Comparison of ENCODE assay signal across 14 cellular contexts in the genomic region with DNA sequence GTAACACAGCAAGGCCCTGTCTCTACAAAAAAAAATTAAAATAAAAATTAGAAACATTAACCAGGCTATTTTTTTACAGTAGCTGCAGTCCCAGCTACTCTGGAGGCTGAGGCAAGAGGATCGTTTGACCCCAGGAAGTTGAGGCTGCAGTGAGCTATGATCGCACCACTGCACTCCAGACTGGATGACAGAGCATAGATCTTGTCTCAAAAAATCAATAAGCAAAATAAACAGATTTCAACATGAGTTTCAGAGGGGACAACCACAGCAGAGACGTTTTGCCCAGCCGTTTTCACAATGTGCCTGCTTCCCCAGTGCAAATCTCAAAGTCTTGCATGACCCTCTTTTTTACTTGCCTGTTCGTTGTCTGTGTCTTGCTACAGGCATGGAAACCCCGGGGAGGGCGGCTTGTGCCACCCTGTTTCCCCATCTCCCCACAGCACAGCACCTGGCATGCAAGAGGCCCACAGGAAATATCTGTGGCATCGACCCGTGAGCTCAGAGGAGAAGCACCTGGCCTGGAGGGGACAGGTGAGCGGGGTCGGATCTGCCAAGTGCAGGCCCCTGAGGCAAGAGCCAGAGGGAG.
DNase-seq lines count a peak whose midpoint lies in the region; ATAC-seq and TF ChIP-seq lines count a peak whose summit lies in the region.
"Had no signal": no experiment of that assay in that cellular context is flagged by ENCODE, and none has a peak within 500 bp of the region (broad histone marks: within the 10 kb centered on the region; RNA-seq: fewer than 3 reads in every experiment).

No MANE protein-coding gene starts in this region.

- peak; percentile 53 for ATAC-seq in left lobe of liver
- no peak for ATAC-seq in GM18858 (IDR thresholded peaks at IDR 0.05; ENCODE audit: unreplicated experiment)
- no peak for ATAC-seq in HG02798 (IDR thresholded peaks at IDR 0.05; ENCODE audit: poor library complexity, unreplicated experiment)
- ATAC-seq: CD8-positive, alpha-beta T cell; K562 had no signal

- peaks cover 6% of the 10 kb centered on the region for H3K27me3 Mint-ChIP-seq in nephron progenitor cell (ENCODE audit: low read depth, poor library complexity)

- peak overlapping the region; percentile 71 for H3K27ac Mint-ChIP-seq in nephron progenitor cell
- H3K27ac Mint-ChIP-seq: CD8-positive, alpha-beta T cell had no signal

- H3K36me3 Mint-ChIP-seq in nephron progenitor cell (ENCODE audit: low read depth): no peaks in the 10 kb centered on the region
- H3K36me3 Mint-ChIP-seq: CD8-positive, alpha-beta T cell had no signal

- H3K4me3 Mint-ChIP-seq in nephron progenitor cell: no peak overlapping the region
- H3K4me3 Mint-ChIP-seq: CD8-positive, alpha-beta T cell had no signal

- DNase-seq in NCI-H146 (lab: John Stamatoyannopoulos, UW) (peak; percentile 5), NCI-H146 treated with DMSO at 0.1 percent for 48 hours (lab: John Stamatoyannopoulos, UW; ENCODE audit: unreplicated experiment) (no peak), left lobe of liver (ENCODE audit: low spot score) (no peak), nephron progenitor cell (no peak), NCI-H1092 treated with DMSO at 0.1 percent for 48 hours (lab: John Stamatoyannopoulos, UW) (no peak)
- DNase-seq: AML-193; Calu3; CD8-positive, alpha-beta T cell; DMS79 treated with DMSO at 0.1 percent for 48 hours; GF-D8; HCEC 1CT had no signal

- no peak for TF ChIP-seq CTCF in nephron progenitor cell (IDR thresholded peaks at IDR 0.05)

- peaks cover 13% of the 10 kb centered on the region for H3K4me1 Mint-ChIP-seq in nephron progenitor cell

- peaks cover 7% of the 10 kb centered on the region for H3K9me3 Mint-ChIP-seq in nephron progenitor cell
